Comparison of ENCODE assay signal across 25 cellular contexts in the genomic region with DNA sequence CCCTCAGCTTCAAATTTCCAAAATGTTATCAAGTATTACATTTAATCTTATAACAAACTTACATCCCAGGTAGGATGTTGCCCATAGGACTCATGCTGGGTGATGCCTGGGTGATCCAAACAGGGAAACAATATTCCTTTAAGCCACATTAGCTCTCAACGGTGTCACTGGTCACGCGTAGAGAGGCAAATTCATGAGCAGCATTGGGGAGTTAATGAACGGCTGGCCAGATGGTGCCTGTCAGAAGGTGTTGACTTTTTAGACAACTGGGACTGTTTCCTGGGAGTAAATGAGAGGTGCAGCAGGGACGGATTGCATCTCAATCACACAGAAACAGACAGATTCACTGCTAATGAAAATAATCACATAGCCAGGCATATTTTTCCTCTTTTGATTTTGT.
DNase-seq lines count a peak whose midpoint lies in the region; ATAC-seq and TF ChIP-seq lines count a peak whose summit lies in the region.
"Had no signal": no experiment of that assay in that cellular context is flagged by ENCODE, and none has a peak within 500 bp of the region (broad histone marks: within the 10 kb centered on the region; RNA-seq: fewer than 3 reads in every experiment).

No MANE protein-coding gene starts in this region.

- no peak overlapping the region for H3K4me3 Mint-ChIP-seq in GM23338
- no peak overlapping the region for H3K4me3 Mint-ChIP-seq in CD4-positive, alpha-beta T cell
- H3K4me3 Mint-ChIP-seq: activated T-cell treated with anti-CD3 and anti-CD28 coated beads, Interleukin-2, amount 50 U/mL, for 24 hours; CD4-positive, CD25-positive, alpha-beta regulatory T cell; endodermal cell; stimulated activated naive CD8-positive, alpha-beta T cell treated with anti-CD3 and anti-CD28 coated beads, Interleukin-15, Interleukin-2, amounts not matched to agents 100 ng/mL and 50 ng/mL, for 24 hours had no signal

- H3K36me3 ChIP-seq in GM23338 (ENCODE audit: insufficient read depth) (no peaks in the 10 kb centered on the region), osteoblast (ENCODE audit: insufficient read depth, low read length) (no peaks in the 10 kb centered on the region), prostate gland (no peaks in the 10 kb centered on the region)
- H3K36me3 ChIP-seq: adrenal gland, lower lobe of right lung, spleen, thyroid gland had no signal

- H3K4me3 ChIP-seq in GM23338 (no peak overlapping the region), osteoblast (ENCODE audit: insufficient read depth, low read length) (no peak overlapping the region), prostate gland (no peak overlapping the region)
- H3K4me3 ChIP-seq: adrenal gland, GM12878, lower lobe of right lung, spleen, thyroid gland had no signal

- no peak for DNase-seq in GM23338 (ENCODE audit: low spot score)
- DNase-seq in NCI-H1694 (lab: John Stamatoyannopoulos, UW) = peak; percentile 82
- peak; percentile 26 for DNase-seq in NCI-H526 treated with DMSO at 0.1 percent for 48 hours (lab: John Stamatoyannopoulos, UW)
- no peak for DNase-seq in osteoblast (ENCODE audit: insufficient read length, low spot score, missing footprints)
- DNase-seq in CD4-positive, alpha-beta T cell = no peak
- no peak for DNase-seq in activated CD4-positive, alpha-beta T cell treated with anti-CD3 and anti-CD28 coated beads, Interleukin-2, amount 50 U/mL, for 48 hours
- no peak for DNase-seq in erythroblast (lab: John Stamatoyannopoulos, UW)
- DNase-seq in prostate gland (ENCODE audit: low spot score) = no peak
- DNase-seq: activated CD4-positive, CD25-positive, alpha-beta regulatory T cell treated with anti-CD3 and anti-CD28 coated beads, Interleukin-2, amount 50 U/mL, for 72 hours; activated T-cell treated with anti-CD3 and anti-CD28 coated beads, Interleukin-2, amount 50 U/mL, for 24 hours; adrenal gland; CD4-positive, CD25-positive, alpha-beta regulatory T cell; cortex of kidney; DMS79; endodermal cell; kidney; lower lobe of right lung; PC-3; SHP77 treated with DMSO at 0.1 percent for 48 hours; spleen; stimulated activated CD4-positive, alpha-beta T cell treated with anti-CD3 and anti-CD28 coated beads, Interleukin-4, amount 100 ng/mL, for 4 hours; SW 1271; thyroid gland had no signal

- peaks cover 15% of the 10 kb centered on the region for H3K4me1 Mint-ChIP-seq in GM23338
- H3K4me1 Mint-ChIP-seq in CD4-positive, alpha-beta T cell (ENCODE audit: low read depth) = no peaks in the 10 kb centered on the region

- intact Hi-C loops in CD4-positive, alpha-beta T cell (cut with DNase I, micrococcal nuclease) = no loop called here
- intact Hi-C loops in prostate gland (cut with DNase I) = no loop called here

- no peaks in the 10 kb centered on the region for H3K9me2 ChIP-seq in GM23338 (ENCODE audit: insufficient read depth)

- 0 out of 2 replicates have a peak overlapping the region, but pooled peaks have one; percentile 2 for H3K27ac Mint-ChIP-seq in GM23338
- H3K27ac Mint-ChIP-seq in CD4-positive, alpha-beta T cell = no peak overlapping the region
- H3K27ac Mint-ChIP-seq: activated T-cell treated with anti-CD3 and anti-CD28 coated beads, Interleukin-2, amount 50 U/mL, for 24 hours; CD4-positive, CD25-positive, alpha-beta regulatory T cell; endodermal cell; stimulated activated naive CD8-positive, alpha-beta T cell treated with anti-CD3 and anti-CD28 coated beads, Interleukin-15, Interleukin-2, amounts not matched to agents 100 ng/mL and 50 ng/mL, for 24 hours had no signal

- no peak for ATAC-seq in GM23338
- ATAC-seq in CD4-positive, alpha-beta T cell (ENCODE audit: poor library complexity) = no peak
- ATAC-seq: GM12878, lower lobe of right lung, PC-3 had no signal

- no peak for TF ChIP-seq CTCF in GM23338 (conservative IDR thresholded peaks at IDR 0.05; ENCODE audit: low read depth in 2 of 2)
- no peak for TF ChIP-seq CTCF in osteoblast (IDR thresholded peaks at IDR 0.05; ENCODE audit: extremely low read depth, low read depth, low read length)
- no peak for TF ChIP-seq CTCF in CD4-positive, alpha-beta T cell (IDR thresholded peaks at IDR 0.05)
- no peak for TF ChIP-seq CTCF in prostate gland (IDR thresholded peaks at IDR 0.05)

- TF ChIP-seq POLR2A in erythroblast (IDR thresholded peaks at IDR 0.05; ENCODE audit: low read length) (no peak), prostate gland (IDR thresholded peaks at IDR 0.05) (no peak)

- H3K79me2 ChIP-seq in GM23338 (replicated peaks; ENCODE audit: insufficient read depth) = no peaks in the 10 kb centered on the region
- H3K79me2 ChIP-seq in osteoblast (ENCODE audit: insufficient read depth, low read length) = no peaks in the 10 kb centered on the region

- H3K27me3 ChIP-seq in GM23338 (ENCODE audit: insufficient read depth) = no peaks in the 10 kb centered on the region
- H3K27me3 ChIP-seq in osteoblast (ENCODE audit: insufficient read depth, low read length) = no peaks in the 10 kb centered on the region
- H3K27me3 ChIP-seq in CD4-positive, alpha-beta T cell (ENCODE audit: control insufficient read depth, insufficient read depth, low read length) = no peaks in the 10 kb centered on the region
- no peaks in the 10 kb centered on the region for H3K27me3 ChIP-seq in prostate gland (replicated peaks; ENCODE audit: insufficient read depth)
- H3K27me3 ChIP-seq: adrenal gland, spleen, thyroid gland had no signal

- H3F3A ChIP-seq in GM23338 (replicated peaks; ENCODE audit: low read depth) = no peaks in the 10 kb centered on the region

- POLR2A ChIA-PET in CD4-positive, alpha-beta T cell (lab: Charles Lee) = no interaction called here

- peaks cover 3% of the 10 kb centered on the region for H3K27me3 Mint-ChIP-seq in GM23338 (ENCODE audit: insufficient read depth, low read depth, poor library complexity)
- H3K27me3 Mint-ChIP-seq in CD4-positive, alpha-beta T cell = peaks cover 5% of the 10 kb centered on the region
- H3K27me3 Mint-ChIP-seq: activated T-cell treated with anti-CD3 and anti-CD28 coated beads, Interleukin-2, amount 50 U/mL, for 24 hours; CD4-positive, CD25-positive, alpha-beta regulatory T cell; stimulated activated naive CD8-positive, alpha-beta T cell treated with anti-CD3 and anti-CD28 coated beads, Interleukin-15, Interleukin-2, amounts not matched to agents 100 ng/mL and 50 ng/mL, for 24 hours had no signal

- H4K20me1 ChIP-seq in GM23338 (replicated peaks; ENCODE audit: insufficient read depth) (no peaks in the 10 kb centered on the region), osteoblast (ENCODE audit: insufficient read depth, low read length) (no peaks in the 10 kb centered on the region)

- no peaks in the 10 kb centered on the region for H3K36me3 Mint-ChIP-seq in GM23338 (ENCODE audit: low read depth)
- H3K36me3 Mint-ChIP-seq in CD4-positive, alpha-beta T cell (ENCODE audit: low read depth) = no peaks in the 10 kb centered on the region
- H3K36me3 Mint-ChIP-seq: CD4-positive, CD25-positive, alpha-beta regulatory T cell had no signal

- H3K9me3 ChIP-seq in osteoblast (ENCODE audit: low read depth, low read length) (no peaks in the 10 kb centered on the region), prostate gland (no peaks in the 10 kb centered on the region)
- H3K9me3 ChIP-seq in CD4-positive, alpha-beta T cell (ENCODE audit: control insufficient read depth, low read length) = no peaks in the 10 kb centered on the region
- H3K9me3 ChIP-seq: adrenal gland, lower lobe of right lung, spleen, thyroid gland had no signal

- H3K27ac ChIP-seq in GM23338 (ENCODE audit: low read depth) (no peak overlapping the region), osteoblast (ENCODE audit: low read depth, low read length) (no peak overlapping the region), prostate gland (no peak overlapping the region)
- H3K27ac ChIP-seq in CD4-positive, alpha-beta T cell (ENCODE audit: low read depth, low read length) = no peak overlapping the region
- H3K27ac ChIP-seq: adrenal gland, lower lobe of right lung, spleen, thyroid gland had no signal

- no peak overlapping the region for H2AFZ ChIP-seq in GM23338
- H2AFZ ChIP-seq in osteoblast (ENCODE audit: low read length) = peak overlapping the region; percentile 52

- H3K4me1 ChIP-seq in GM23338 (ENCODE audit: insufficient read depth) = 0 out of 2 replicates have a peak, but pooled peaks cover 9% of the 10 kb centered on the region
- H3K4me1 ChIP-seq in osteoblast (ENCODE audit: insufficient read depth, low read length) = peaks cover 17% of the 10 kb centered on the region
- no peaks in the 10 kb centered on the region for H3K4me1 ChIP-seq in prostate gland (replicated peaks)
- H3K4me1 ChIP-seq: adrenal gland, lower lobe of right lung, spleen had no signal

- CTCF ChIA-PET in CD4-positive, alpha-beta T cell (lab: Charles Lee) = no interaction called here

- no peaks in the 10 kb centered on the region for H3K9me3 Mint-ChIP-seq in GM23338
- H3K9me3 Mint-ChIP-seq in CD4-positive, alpha-beta T cell = no peaks in the 10 kb centered on the region
- H3K9me3 Mint-ChIP-seq: endodermal cell; stimulated activated naive CD8-positive, alpha-beta T cell treated with anti-CD3 and anti-CD28 coated beads, Interleukin-15, Interleukin-2, amounts not matched to agents 100 ng/mL and 50 ng/mL, for 24 hours had no signal

- WGBS in prostate gland = 72% methylated on average over 5 of the region's 5 CpGs

- H3K4me2 ChIP-seq in GM23338 (no peak overlapping the region), osteoblast (ENCODE audit: insufficient read depth, low read length) (no peak overlapping the region)

TF ChIP-seq in GM23338, 12 proteins besides CTCF, POLR2A, EP300 and RAD21 (continues in another document):
- TF ChIP-seq, protein P1, sequence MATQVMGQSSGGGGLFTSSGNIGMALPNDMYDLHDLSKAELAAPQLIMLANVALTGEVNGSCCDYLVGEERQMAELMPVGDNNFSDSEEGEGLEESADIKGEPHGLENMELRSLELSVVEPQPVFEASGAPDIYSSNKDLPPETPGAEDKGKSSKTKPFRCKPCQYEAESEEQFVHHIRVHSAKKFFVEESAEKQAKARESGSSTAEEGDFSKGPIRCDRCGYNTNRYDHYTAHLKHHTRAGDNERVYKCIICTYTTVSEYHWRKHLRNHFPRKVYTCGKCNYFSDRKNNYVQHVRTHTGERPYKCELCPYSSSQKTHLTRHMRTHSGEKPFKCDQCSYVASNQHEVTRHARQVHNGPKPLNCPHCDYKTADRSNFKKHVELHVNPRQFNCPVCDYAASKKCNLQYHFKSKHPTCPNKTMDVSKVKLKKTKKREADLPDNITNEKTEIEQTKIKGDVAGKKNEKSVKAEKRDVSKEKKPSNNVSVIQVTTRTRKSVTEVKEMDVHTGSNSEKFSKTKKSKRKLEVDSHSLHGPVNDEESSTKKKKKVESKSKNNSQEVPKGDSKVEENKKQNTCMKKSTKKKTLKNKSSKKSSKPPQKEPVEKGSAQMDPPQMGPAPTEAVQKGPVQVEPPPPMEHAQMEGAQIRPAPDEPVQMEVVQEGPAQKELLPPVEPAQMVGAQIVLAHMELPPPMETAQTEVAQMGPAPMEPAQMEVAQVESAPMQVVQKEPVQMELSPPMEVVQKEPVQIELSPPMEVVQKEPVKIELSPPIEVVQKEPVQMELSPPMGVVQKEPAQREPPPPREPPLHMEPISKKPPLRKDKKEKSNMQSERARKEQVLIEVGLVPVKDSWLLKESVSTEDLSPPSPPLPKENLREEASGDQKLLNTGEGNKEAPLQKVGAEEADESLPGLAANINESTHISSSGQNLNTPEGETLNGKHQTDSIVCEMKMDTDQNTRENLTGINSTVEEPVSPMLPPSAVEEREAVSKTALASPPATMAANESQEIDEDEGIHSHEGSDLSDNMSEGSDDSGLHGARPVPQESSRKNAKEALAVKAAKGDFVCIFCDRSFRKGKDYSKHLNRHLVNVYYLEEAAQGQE (IDR thresholded peaks at IDR 0.05; ENCODE audit: unreplicated experiment) = no peak

Comparison
In these comparisons a context has a peak if more than half of its experiments do, and no peak if none do; other contexts are left out.
1. DNase-seq: peak in NCI-H1694 (single experiment) and NCI-H526 treated with DMSO at 0.1 percent for 48 hours (single experiment); none in GM23338 (single experiment), osteoblast (single experiment), CD4-positive, alpha-beta T cell (0 of 10), activated CD4-positive, alpha-beta T cell treated with anti-CD3 and anti-CD28 coated beads, Interleukin-2, amount 50 U/mL, for 48 hours (0 of 2), erythroblast (0 of 2) and prostate gland (single experiment).